Comparison of ENCODE assay signal across 11 cellular contexts in genomic region chr20:8399963-8400362, GRCh38.
DNase-seq lines count a peak whose midpoint lies in the region; ATAC-seq, FAIRE-seq and TF ChIP-seq lines count a peak whose summit lies in the region.
"Had no signal": no experiment of that assay in that cellular context is flagged by ENCODE, and none has a peak within 500 bp of the region (broad histone marks: within the 10 kb centered on the region; RNA-seq: fewer than 3 reads in every experiment).

No MANE protein-coding gene starts in this region.

- H3K79me2 ChIP-seq in Karpas-422 (ENCODE audit: low read length), result no peaks in the 10 kb centered on the region

- H3K9me2 ChIP-seq in Karpas-422 (replicated peaks; ENCODE audit: insufficient read depth, low read length), result no peaks in the 10 kb centered on the region; the same call in 1 of the 2 replicates

- no peak for FAIRE-seq in HTR-8/SVneo (lab: Jason Lieb, UNC)

- H2AFZ ChIP-seq in Karpas-422 (ENCODE audit: low read length), result no peak overlapping the region
- H2AFZ ChIP-seq: parathyroid adenoma had no signal

- intact Hi-C loops in mucosa of descending colon (cut with DNase I, micrococcal nuclease), result no loop called here

- H3K4me1 ChIP-seq in Karpas-422 (ENCODE audit: low read length) (peaks cover 29% of the 10 kb centered on the region), mucosa of descending colon (ENCODE audit: low read depth) (no peaks in the 10 kb centered on the region)
- H3K4me1 ChIP-seq: tibial artery had no signal

- in situ Hi-C loops in brain microvascular endothelial cell (cut with HindIII; ENCODE audit: low pct_ligation_motif_present, low sequenced_read_pairs), result no loop called here

- H3K9me3 ChIP-seq in Karpas-422 (ENCODE audit: low read length) (no peaks in the 10 kb centered on the region), mucosa of descending colon (no peaks in the 10 kb centered on the region)
- H3K9me3 ChIP-seq: tibial artery had no signal

- ATAC-seq in GM18867 (IDR thresholded peaks at IDR 0.05; ENCODE audit: unreplicated experiment) (peak; percentile 99), HG02571 (IDR thresholded peaks at IDR 0.05; ENCODE audit: unreplicated experiment) (peak; percentile 98), mucosa of descending colon (peak; percentile 53)

- TF ChIP-seq CTCF in mucosa of descending colon (IDR thresholded peaks at IDR 0.05), result no peak
- TF ChIP-seq CTCF in brain microvascular endothelial cell (IDR thresholded peaks at IDR 0.05; ENCODE audit: low read depth, low read length, missing control alignments), result no peak

- H3K4me2 ChIP-seq in Karpas-422 (ENCODE audit: low read depth, low read length, poor library complexity, severe bottlenecking), result peak overlapping the region; percentile 71

- H4K20me1 ChIP-seq in Karpas-422 (ENCODE audit: insufficient read depth, low read depth, low read length), result no peaks in the 10 kb centered on the region

- H3K4me3 ChIP-seq in Karpas-422 (ENCODE audit: low read length) (no peak overlapping the region), mucosa of descending colon (no peak overlapping the region), brain microvascular endothelial cell (ENCODE audit: low read depth, low read length) (no peak overlapping the region)
- H3K4me3 ChIP-seq: tibial artery had no signal

- H3K9ac ChIP-seq in Karpas-422 (ENCODE audit: low read length), result no peak overlapping the region
- H3K9ac ChIP-seq: parathyroid adenoma had no signal

- H3K27ac ChIP-seq in Karpas-422 (ENCODE audit: low read length) (peak overlapping the region; percentile 16), brain microvascular endothelial cell (no peak overlapping the region)
- H3K27ac ChIP-seq: parathyroid adenoma, tibial artery had no signal

- DNase-seq in Karpas-422 (peak; percentile 87), mucosa of descending colon (no peak), AG08395 (ENCODE audit: low spot score) (no peak), HTR-8/SVneo (ENCODE audit: insufficient read length, low spot score) (no peak), brain microvascular endothelial cell (no peak), epidermal melanocyte (ENCODE audit: insufficient read length, low spot score) (no peak)
- DNase-seq: effector CD8-positive, alpha-beta T cell; tibial artery had no signal

- H3K27me3 ChIP-seq in Karpas-422 (ENCODE audit: low read length) (no peaks in the 10 kb centered on the region), brain microvascular endothelial cell (replicated peaks) (no peaks in the 10 kb centered on the region)
- H3K27me3 ChIP-seq: tibial artery had no signal

- H3K36me3 ChIP-seq in Karpas-422 (ENCODE audit: insufficient read depth, low read length) (no peaks in the 10 kb centered on the region), mucosa of descending colon (ENCODE audit: low read depth) (no peaks in the 10 kb centered on the region), brain microvascular endothelial cell (replicated peaks) (no peaks in the 10 kb centered on the region)
- H3K36me3 ChIP-seq: tibial artery had no signal
